Comparison of ENCODE assay signal across 25 cellular contexts in genomic region chr2:190663348-190663747, GRCh38. TPM values are rescaled to one million over a fixed set of nuclear protein-coding genes. Genes with fewer than 3 reads are reported as not detected.
DNase-seq lines count a peak whose midpoint lies in the region; ATAC-seq, FAIRE-seq and TF ChIP-seq lines count a peak whose summit lies in the region.
"Had no signal": no experiment of that assay in that cellular context is flagged by ENCODE, and none has a peak within 500 bp of the region (broad histone marks: within the 10 kb centered on the region; RNA-seq: fewer than 3 reads in every experiment).

No MANE protein-coding gene starts in this region.

- no peak for TF ChIP-seq EP300 in A549 (IDR thresholded peaks at IDR 0.05)

- CTCF ChIA-PET in A549 (lab: Yijun Ruan, JAX) = no interaction called here

- no peaks in the 10 kb centered on the region for H4K20me1 ChIP-seq in GM23248 (ENCODE audit: insufficient read depth)

- H3K4me3 ChIP-seq in A549 (no peak overlapping the region), GM23248 (no peak overlapping the region), brain microvascular endothelial cell (ENCODE audit: low read depth, low read length) (no peak overlapping the region)

- TF ChIP-seq CTCF in A549 (IDR thresholded peaks at IDR 0.05) (no peak), brain microvascular endothelial cell (IDR thresholded peaks at IDR 0.05; ENCODE audit: low read depth, low read length, missing control alignments) (no peak)

- H3K9me2 ChIP-seq in GM23248 (ENCODE audit: insufficient read depth) = no peaks in the 10 kb centered on the region

- POLR2A ChIA-PET in A549 (lab: Yijun Ruan, JAX) = no interaction called here

- H3F3A ChIP-seq in GM23248 (ENCODE audit: insufficient read depth) = peaks cover 18% of the 10 kb centered on the region; the same call in 1 of the 2 replicates

- DNase-seq in A549 (ENCODE audit: low read depth in 1 of 2, low spot score in 1 of 2) (no peak), GM23248 (peak; percentile 47), brain microvascular endothelial cell (no peak), myocyte (ENCODE audit: low read depth) (peak; percentile 24), NCI-H446 treated with DMSO at 0.1 percent for 48 hours (lab: John Stamatoyannopoulos, UW) (no peak)
- DNase-seq in activated T-cell treated with anti-CD3 and anti-CD28 coated beads, Interleukin-2, amount 50 U/mL, for 48 hours = no peak
- DNase-seq: activated CD4-positive, alpha-beta T cell treated with anti-CD3 and anti-CD28 coated beads for 36 hours; activated CD8-positive, alpha-beta T cell treated with anti-CD3 and anti-CD28 coated beads, Interleukin-2, amount 10 ng/mL, durations not matched to agents 7 days and 5 days; activated gamma-delta T cell treated with Interleukin-2 at 50 U/mL for 16 hours; activated naive CD8-positive, alpha-beta T cell treated with anti-CD3 and anti-CD28 coated beads, Interleukin-2, amount 50 U/mL, for 24 hours; DND-41; effector CD8-positive, alpha-beta T cell; foreskin fibroblast; HCEC 1CT; KBM-7; mesendoderm; NCI-H146; NCI-H446; NCI-H82; small intestine; stimulated activated CD4-positive, alpha-beta T cell treated with anti-CD3 and anti-CD28 coated beads, Interleukin-1b, Interleukin-23, amount 100 ng/mL, for 48 hours; trophoblast cell had no signal

- no peak for FAIRE-seq in A549 (lab: Jason Lieb, UNC)

- H3K9me3 ChIP-seq in A549 (peaks cover 4% of the 10 kb centered on the region; the same call in 1 of the 3 replicates), GM23248 (ENCODE audit: low read depth) (no peaks in the 10 kb centered on the region)

- in situ Hi-C loops in GM23248 (cut with MboI) (no loop called here), brain microvascular endothelial cell (cut with HindIII; ENCODE audit: low pct_ligation_motif_present, low sequenced_read_pairs) (no loop called here)

- no peak overlapping the region for H2AFZ ChIP-seq in GM23248

- WGBS in A549 (ENCODE audit: missing lambda C conversion rate) = 70% methylated on average over 2 of the region's 2 CpGs
- WGBS in GM23248 (ENCODE audit: low coverage in 1 of 2, low lambda C conversion rate in 2 of 2, missing lambda C conversion rate in 2 of 2), 2 experiments = 9 to 13% methylated on average over 2 of the region's 2 CpGs

- no peak overlapping the region for H3K9ac ChIP-seq in GM23248

- TF ChIP-seq RAD21 in A549 (conservative IDR thresholded peaks at IDR 0.05 in 1 of 2, IDR thresholded peaks at IDR 0.05 in 1 of 2) = no peak

- no peak for TF ChIP-seq POLR2A in A549 (IDR thresholded peaks at IDR 0.05; ENCODE audit: low read length)

- H3K27ac ChIP-seq in A549 = no peak overlapping the region
- peak overlapping the region; percentile 46 for H3K27ac ChIP-seq in GM23248
- peak overlapping the region; percentile 32 for H3K27ac ChIP-seq in brain microvascular endothelial cell
- H3K27ac ChIP-seq: C4-2B, epithelial cell of prostate had no signal

- ATAC-seq in A549 = no peak
- ATAC-seq in HG03432 (IDR thresholded peaks at IDR 0.05; ENCODE audit: unreplicated experiment) = no peak
- ATAC-seq: activated CD8-positive, alpha-beta T cell treated with anti-CD3 and anti-CD28 coated beads, Interleukin-2, amount 10 ng/mL, durations not matched to agents 7 days and 5 days; activated naive CD8-positive, alpha-beta T cell treated with anti-CD3 and anti-CD28 coated beads, Interleukin-2, amount 50 U/mL, for 24 hours had no signal

- H3K27me3 ChIP-seq in GM23248 (replicated peaks; ENCODE audit: insufficient read depth) (no peaks in the 10 kb centered on the region), brain microvascular endothelial cell (replicated peaks) (no peaks in the 10 kb centered on the region)

- H3K4me2 ChIP-seq in A549 = 0 out of 3 replicates have a peak overlapping the region, but pooled peaks have one; percentile 1
- peak overlapping the region; percentile 2 for H3K4me2 ChIP-seq in GM23248 (ENCODE audit: unreplicated experiment)

- peaks cover 93% of the 10 kb centered on the region for H3K79me2 ChIP-seq in GM23248 (ENCODE audit: insufficient read depth)

- H3K4me1 ChIP-seq in A549 (peaks cover 46% of the 10 kb centered on the region), GM23248 (ENCODE audit: insufficient read depth) (peaks cover 33% of the 10 kb centered on the region)

- H3K36me3 ChIP-seq in GM23248 (ENCODE audit: low read depth) (peaks cover 10% of the 10 kb centered on the region; the same call in 1 of the 2 replicates), brain microvascular endothelial cell (replicated peaks) (peaks cover 3% of the 10 kb centered on the region)

TF ChIP-seq in A549, 52 proteins besides CTCF, POLR2A, EP300 and RAD21:
- TF ChIP-seq HOXA7 (CRISPR knock-in tag; IDR thresholded peaks at IDR 0.05) = no peak
- no peak for TF ChIP-seq HOXB13 (CRISPR knock-in tag; IDR thresholded peaks at IDR 0.05; ENCODE audit: low read depth)
- TF ChIP-seq SREBF2 (IDR thresholded peaks at IDR 0.05) = no peak

RNA-seq across cellular contexts. Expression of gene NAB1, which starts 14.5 kb away (rescaled TPM):
- polyA plus RNA-seq in A549 (2011; rRNA removed) (55.6 and 67.3 TPM in 2 replicates), A549 (2017; fragmentation: RNase III; extraction: RNeasy Plus Mini Kit Qiagen cat#74134 plus additional on column Dnase treatment) (31.8 to 37.8 TPM (median 37.6 TPM) in 3 replicates), GM23248 (2016; fragmentation: Nextera tagmentation; extraction: Ambion mirVana) (13.0 TPM in 2 replicates)
- polyA plus RNA-seq in A549 (2012; cell fraction: cytosol; rRNA removed) = 16.7 and 17.6 TPM in 2 replicates
- 15.7 and 20.3 TPM in 2 replicates for polyA plus RNA-seq in A549 (2012; cell fraction: nucleus; rRNA removed)
- 60.9 and 70.4 TPM in 2 replicates for polyA minus RNA-seq in A549 (2011; rRNA and poly(A)+ RNA removed)
- total RNA-seq in GM23248 (2014; rRNA removed; shearing (Covaris generic)) = 44.1 and 48.3 TPM in 2 replicates
- 35.2 and 43.7 TPM in 2 replicates for total RNA-seq in myocyte
- polyA plus RNA-seq in myocyte (2012) = 15.3 TPM

Comparison
In these comparisons a context has a peak if more than half of its experiments do, and no peak if none do; other contexts are left out.
1. DNase-seq: peak in GM23248 (single experiment) and myocyte (single experiment); none in A549 (0 of 2), brain microvascular endothelial cell (single experiment), NCI-H446 treated with DMSO at 0.1 percent for 48 hours (single experiment) and activated T-cell treated with anti-CD3 and anti-CD28 coated beads, Interleukin-2, amount 50 U/mL, for 48 hours (0 of 2).
2. H3K27ac ChIP-seq: peak in GM23248 (single experiment) and brain microvascular endothelial cell (single experiment); none in A549 (0 of 2).